ENCODE assay signal across 8 cellular contexts in genomic region chr9:129640086-129640870, GRCh38. TPM values are rescaled to one million over a fixed set of nuclear protein-coding genes. Genes with fewer than 3 reads are reported as not detected.
DNase-seq lines count a peak whose midpoint lies in the region; ATAC-seq and TF ChIP-seq lines count a peak whose summit lies in the region.

No MANE protein-coding gene starts in this region.

- DNase-seq in heart right ventricle: no peak
- DNase-seq in heart left ventricle: no peak
- peak; percentile 52 for DNase-seq in fibroblast of pulmonary artery (ENCODE audit: low read depth)
- no peak for DNase-seq in stimulated activated CD4-positive, alpha-beta T cell treated with anti-CD3 and anti-CD28 coated beads, Interleukin-2, amount 100 ng/mL, for 24 hours
- DNase-seq in transverse colon: no peak

- peaks cover 31% of the 10 kb centered on the region for H3K4me1 Mint-ChIP-seq in stimulated activated memory B cell treated with anti-CD40 and anti-IgM and Interleukin-4, amounts not matched to agents 10 μg/mL and 1 μg/mL and 100 μg/mL, for 72 hours

- H3K27me3 ChIP-seq in heart right ventricle (no peaks in the 10 kb centered on the region), heart left ventricle (no peaks in the 10 kb centered on the region), transverse colon (no peaks in the 10 kb centered on the region)

- intact Hi-C loops in heart right ventricle (cut with DNase I): loop anchor here (5.0 to 10.0 kb wide), 5 partner anchors 85 to 142 kb away; no protein-coding TSS in a partner anchor
- intact Hi-C loops in heart left ventricle (cut with DNase I): loop anchor here in 9 of 10 donors (5.0 to 10.0 kb wide), 5 partner anchors 85 to 142 kb away; no protein-coding TSS in a partner anchor
- intact Hi-C loops in transverse colon (cut with DNase I; ENCODE audit: low total_unique reads): loop anchor here (10.0 kb wide), 1 partner anchor 155 kb away; no protein-coding TSS in a partner anchor

- ATAC-seq in heart right ventricle (no peak), heart left ventricle (no peak), SK-N-SH treated with all-trans-retinoic acid at 6 μM for 48 hours (peak; percentile 16), HG02885 (IDR thresholded peaks at IDR 0.05; ENCODE audit: poor library complexity, unreplicated experiment) (no peak)
- no peak for ATAC-seq in stimulated activated memory B cell treated with anti-CD40 and anti-IgM and Interleukin-4, amounts not matched to agents 10 μg/mL and 1 μg/mL and 100 μg/mL, for 72 hours

- peak overlapping the region; percentile 89 for H3K27ac Mint-ChIP-seq in stimulated activated memory B cell treated with anti-CD40 and anti-IgM and Interleukin-4, amounts not matched to agents 10 μg/mL and 1 μg/mL and 100 μg/mL, for 72 hours

- peaks cover under 1 to 49% (median 31%) of the 10 kb centered on the region in 9 donors for H3K36me3 ChIP-seq in heart right ventricle
- H3K36me3 ChIP-seq in heart left ventricle: peaks cover under 1 to 46% (median 41%) of the 10 kb centered on the region in 9 donors
- H3K36me3 ChIP-seq in transverse colon: peaks cover 0 to 7% (median 3%) of the 10 kb centered on the region in 4 donors

- H3K4me3 ChIP-seq in heart right ventricle (peak overlapping the region in 6 of 10 donors; percentile 88 to 99 (median 94)), heart left ventricle (peak overlapping the region in 6 of 12 donors; percentile 69 to 99 (median 88)), fibroblast of pulmonary artery (replicated peaks; ENCODE audit: low read depth, low read length) (peak overlapping the region; percentile 90), transverse colon (peak overlapping the region in 1 of 4 donors; percentile 97)

- no peaks in the 10 kb centered on the region for H3K27me3 Mint-ChIP-seq in stimulated activated memory B cell treated with anti-CD40 and anti-IgM and Interleukin-4, amounts not matched to agents 10 μg/mL and 1 μg/mL and 100 μg/mL, for 72 hours

- peak overlapping the region; percentile 90 for H3K4me3 Mint-ChIP-seq in stimulated activated memory B cell treated with anti-CD40 and anti-IgM and Interleukin-4, amounts not matched to agents 10 μg/mL and 1 μg/mL and 100 μg/mL, for 72 hours

- TF ChIP-seq POLR2A in heart left ventricle (IDR thresholded peaks at IDR 0.05) (no peak), transverse colon (IDR thresholded peaks at IDR 0.05) (no peak)

- WGBS in heart right ventricle, 2 donors: 69 to 71% methylated on average over 25 of the region's 25 CpGs
- WGBS in heart left ventricle, 4 donors: 56 to 73% (median 70%) methylated on average over 15 to 25 of the region's 25 CpGs
- 50 to 83% methylated on average over 2 to 25 of the region's 25 CpGs for WGBS in transverse colon (ENCODE audit: low coverage in 1 of 2), 2 donors

- TF ChIP-seq CTCF in heart right ventricle (IDR thresholded peaks at IDR 0.05) (no peak), heart left ventricle (IDR thresholded peaks at IDR 0.05) (no peak), fibroblast of pulmonary artery (IDR thresholded peaks at IDR 0.05; ENCODE audit: low read length, missing control alignments) (no peak), transverse colon (IDR thresholded peaks at IDR 0.05) (no peak)

- H3K36me3 Mint-ChIP-seq in stimulated activated memory B cell treated with anti-CD40 and anti-IgM and Interleukin-4, amounts not matched to agents 10 μg/mL and 1 μg/mL and 100 μg/mL, for 72 hours: peaks cover 19% of the 10 kb centered on the region

- in situ Hi-C loops in transverse colon (cut with MboI; ENCODE audit: low pct_ligation_motif_present in 1 of 4, low pct_unique_long_range_greater_than_20kb in 1 of 4, low sequenced_read_pairs in 3 of 4): loop anchor here in 2 of 4 donors (10.0 kb wide), 1 partner anchor 145 kb away; no protein-coding TSS in a partner anchor

- no peaks in the 10 kb centered on the region for H3K9me3 Mint-ChIP-seq in stimulated activated memory B cell treated with anti-CD40 and anti-IgM and Interleukin-4, amounts not matched to agents 10 μg/mL and 1 μg/mL and 100 μg/mL, for 72 hours

- TF ChIP-seq EP300 in transverse colon (IDR thresholded peaks at IDR 0.05; ENCODE audit: low read depth): no peak

- peaks cover 17 to 29% (median 24%) of the 10 kb centered on the region in 9 donors for H3K4me1 ChIP-seq in heart right ventricle
- peaks cover 0 to 26% (median 21%) of the 10 kb centered on the region in 12 donors for H3K4me1 ChIP-seq in heart left ventricle
- H3K4me1 ChIP-seq in transverse colon: peaks cover 12 to 23% (median 17%) of the 10 kb centered on the region in 4 donors

- H3K27ac ChIP-seq in heart right ventricle (no peak overlapping the region), heart left ventricle (no peak overlapping the region), transverse colon (no peak overlapping the region)

- H3K9me3 ChIP-seq in heart right ventricle (no peaks in the 10 kb centered on the region), heart left ventricle (no peaks in the 10 kb centered on the region), transverse colon (no peaks in the 10 kb centered on the region)

TF ChIP-seq in SK-N-SH treated with all-trans-retinoic acid at 6 μM for 48 hours, 23 proteins besides CTCF, POLR2A, EP300 and RAD21 (continues in another document):
- TF ChIP-seq CSDC2 (CRISPR knock-in tag; IDR thresholded peaks at IDR 0.05): no peak
- TF ChIP-seq ZC3H10 (CRISPR knock-in tag; IDR thresholded peaks at IDR 0.05): no peak
- TF ChIP-seq PPARA (CRISPR knock-in tag; IDR thresholded peaks at IDR 0.05; ENCODE audit: borderline replicate concordance): no peak
- TF ChIP-seq ISL1 (CRISPR knock-in tag; IDR thresholded peaks at IDR 0.05): peak; percentile 87
- TF ChIP-seq ARNTL (CRISPR knock-in tag; IDR thresholded peaks at IDR 0.05; ENCODE audit: borderline replicate concordance, low read depth): no peak
- no peak for TF ChIP-seq PATZ1 (CRISPR knock-in tag; IDR thresholded peaks at IDR 0.05; ENCODE audit: borderline replicate concordance)
- peak; percentile 44; the same call in 1 of the 2 replicates for TF ChIP-seq TSHZ2 (CRISPR knock-in tag; IDR thresholded peaks at IDR 0.05)
- no peak for TF ChIP-seq ZNF8 (CRISPR knock-in tag; IDR thresholded peaks at IDR 0.05)
- no peak for TF ChIP-seq TOX (CRISPR knock-in tag; IDR thresholded peaks at IDR 0.05; ENCODE audit: borderline replicate concordance)

RNA-seq across cellular contexts. Expression of gene ASB6, which starts 1.7 kb away (rescaled TPM):
- total RNA-seq in heart right ventricle (10 to 100 TPM in 2 of 10 donors, 1 to 10 TPM in 8; 6.2 to 11.8 (median 9.0) TPM), heart left ventricle (10 to 100 TPM in 5 of 9 donors, 1 to 10 TPM in 4; 7.5 to 22.5 (median 10.3) TPM), transverse colon (10 to 100 TPM; 21.8 to 54.2 (median 29.6) TPM)
- polyA plus RNA-seq in heart right ventricle (10 to 100 TPM in 1 of 2 donors, 1 to 10 TPM in 1; 9.2 to 11.2 TPM), heart left ventricle (10 to 100 TPM in 1 of 2 donors, 1 to 10 TPM in 1; 8.2 to 17.2 TPM)

RNA-seq across cellular contexts. Expression of gene NTMT1, which starts 14.3 kb away (rescaled TPM):
- total RNA-seq in heart right ventricle: 10 to 100 TPM; 54.0 to 84.2 (median 61.9) TPM
- polyA plus RNA-seq in heart right ventricle: 100 to 1,000 TPM in 1 of 2 donors, 10 to 100 TPM in 1; 60.9 to 123 TPM
- 10 to 100 TPM; 39.0 to 76.7 (median 56.0) TPM for total RNA-seq in heart left ventricle
- 100 to 1,000 TPM in 1 of 2 donors, 10 to 100 TPM in 1; 87.7 to 111 TPM for polyA plus RNA-seq in heart left ventricle
- total RNA-seq in transverse colon: 10 to 100 TPM; 11.3 to 19.1 (median 14.3) TPM

RNA-seq across cellular contexts. Expression of gene C9orf50, which starts 19.4 kb away (rescaled TPM):
- total RNA-seq in heart right ventricle (not detected), heart left ventricle (not detected), transverse colon (not detected)
- polyA plus RNA-seq in heart right ventricle (not detected), heart left ventricle (not detected)

RNA-seq across cellular contexts. Expression of gene PRRX2, which starts 25.2 kb away (rescaled TPM):
- total RNA-seq in heart right ventricle: 1 to 10 TPM in 2 of 10 donors, under 1 TPM in 8; 0.21 to 1.2 (median 0.45) TPM
- 1 to 10 TPM in 1 of 2 donors, under 1 TPM in 1; 0.29 to 3.0 TPM for polyA plus RNA-seq in heart right ventricle
- 1 to 10 TPM in 3 of 9 donors, under 1 TPM in 5, not detected in 1; 0.22 to 1.5 (median 0.84) TPM for total RNA-seq in heart left ventricle
- under 1 TPM; 0.65 to 0.83 TPM for polyA plus RNA-seq in heart left ventricle
- under 1 TPM in 1 of 4 donors, not detected in 3; 0.41 TPM for total RNA-seq in transverse colon
